Comparison of ENCODE assay signal across 12 cellular contexts in the genomic region with DNA sequence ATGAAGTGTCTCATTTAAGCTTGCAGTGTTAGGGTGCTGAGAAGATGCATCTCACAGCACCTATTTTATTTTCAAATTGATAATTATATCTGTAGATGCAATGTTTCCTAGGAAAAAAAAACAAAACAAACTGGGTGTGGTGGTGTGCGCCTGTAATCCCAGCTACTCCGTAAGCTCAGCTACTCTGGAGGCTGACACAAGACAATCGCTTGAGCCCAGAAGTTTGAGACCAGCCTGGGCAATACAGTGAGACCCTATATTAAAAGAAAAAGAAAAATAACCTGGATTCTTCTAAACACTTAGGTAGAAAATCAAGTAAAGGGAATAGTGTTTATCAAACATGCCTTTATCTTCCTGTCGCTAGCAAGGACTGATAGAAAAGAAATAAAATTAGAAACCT. TPM values are rescaled to one million over a fixed set of nuclear protein-coding genes. Genes with fewer than 3 reads are reported as not detected.
A peak's percentile ranks its signal among the peaks of the same experiment; 100 is the strongest.
DNase-seq lines count a peak whose midpoint lies in the region; ATAC-seq and TF ChIP-seq lines count a peak whose summit lies in the region.
"Had no signal": no experiment of that assay in that cellular context is flagged by ENCODE, and none has a peak within 500 bp of the region (broad histone marks: within the 10 kb centered on the region; RNA-seq: fewer than 3 reads in every experiment).

No MANE protein-coding gene starts in this region.

- no peak for ATAC-seq in natural killer cell treated with Interleukin-12 subunit alpha and Interleukin-12 subunit beta and Interleukin-15 and Interleukin-18, amount 100 ng/mL, for 72 hours

- H3K36me3 Mint-ChIP-seq in natural killer cell treated with Interleukin-12 subunit alpha and Interleukin-12 subunit beta and Interleukin-15 and Interleukin-18, amount 100 ng/mL, for 72 hours, result no peaks in the 10 kb centered on the region

- TF ChIP-seq POLR2A in NB4 (IDR thresholded peaks at IDR 0.05; ENCODE audit: extremely low read depth, insufficient read length) (no peak), ovary (IDR thresholded peaks at IDR 0.05) (no peak)

- TF ChIP-seq EP300 in ovary (IDR thresholded peaks at IDR 0.05), result no peak

- no peaks in the 10 kb centered on the region for H4K20me1 ChIP-seq in BLaER1

- 50 to 62% (median 52%) methylated on average over 4 of the region's 4 CpGs for WGBS in ovary, 3 donors

- H3K4me3 ChIP-seq in BLaER1 (peak overlapping the region; percentile 100), NB4 (ENCODE audit: low read depth, low read length) (peak overlapping the region; percentile 80), endocrine pancreas (ENCODE audit: control insufficient read depth, insufficient read depth, low read length) (peak overlapping the region; percentile 86), ovary (peak overlapping the region; percentile 92)
- H3K4me3 ChIP-seq: lung had no signal

- no peaks in the 10 kb centered on the region for H3K9me3 Mint-ChIP-seq in natural killer cell treated with Interleukin-12 subunit alpha and Interleukin-12 subunit beta and Interleukin-15 and Interleukin-18, amount 100 ng/mL, for 72 hours

- intact Hi-C loops in ovary (cut with DNase I), result no loop called here

- H3K4me3 Mint-ChIP-seq in natural killer cell treated with Interleukin-12 subunit alpha and Interleukin-12 subunit beta and Interleukin-15 and Interleukin-18, amount 100 ng/mL, for 72 hours, result no peak overlapping the region

- H3K36me3 ChIP-seq in BLaER1 (no peaks in the 10 kb centered on the region), endocrine pancreas (ENCODE audit: control insufficient read depth, insufficient read depth, low read length) (no peaks in the 10 kb centered on the region), ovary (no peaks in the 10 kb centered on the region)

- H3K9ac ChIP-seq in BLaER1, result peak overlapping the region; percentile 31
- H3K9ac ChIP-seq in endocrine pancreas (ENCODE audit: control insufficient read depth, insufficient read depth, low read length), result no peak overlapping the region

- H3K27me3 ChIP-seq in BLaER1, result no peaks in the 10 kb centered on the region
- H3K27me3 ChIP-seq in endocrine pancreas (ENCODE audit: control insufficient read depth, insufficient read depth, low read length), result no peaks in the 10 kb centered on the region
- no peaks in the 10 kb centered on the region for H3K27me3 ChIP-seq in ovary

- peaks cover 13 to 18% of the 10 kb centered on the region in 2 donors for H3K4me1 Mint-ChIP-seq in natural killer cell treated with Interleukin-12 subunit alpha and Interleukin-12 subunit beta and Interleukin-15 and Interleukin-18, amount 100 ng/mL, for 72 hours (ENCODE audit: low read depth in 2 of 2)

- H3K9me3 ChIP-seq in BLaER1 (no peaks in the 10 kb centered on the region), endocrine pancreas (ENCODE audit: control insufficient read depth, low read length) (no peaks in the 10 kb centered on the region), ovary (no peaks in the 10 kb centered on the region)

- peak overlapping the region; percentile 91 for H3K4me2 ChIP-seq in BLaER1

- no peaks in the 10 kb centered on the region for H3K27me3 Mint-ChIP-seq in natural killer cell treated with Interleukin-12 subunit alpha and Interleukin-12 subunit beta and Interleukin-15 and Interleukin-18, amount 100 ng/mL, for 72 hours

- H3K27ac ChIP-seq in BLaER1, result no peak overlapping the region
- H3K27ac ChIP-seq in ovary, result no peak overlapping the region

- TF ChIP-seq CTCF in NB4 (IDR thresholded peaks at IDR 0.05; ENCODE audit: low read depth, low read length), result no peak
- no peak for TF ChIP-seq CTCF in ovary (IDR thresholded peaks at IDR 0.05)

- peak overlapping the region in 1 of 2 donors; percentile 84 for H3K27ac Mint-ChIP-seq in natural killer cell treated with Interleukin-12 subunit alpha and Interleukin-12 subunit beta and Interleukin-15 and Interleukin-18, amount 100 ng/mL, for 72 hours

- H3K4me1 ChIP-seq in BLaER1 (peaks cover 49% of the 10 kb centered on the region), endocrine pancreas (ENCODE audit: control insufficient read depth, insufficient read depth, low read length) (peaks cover 12% of the 10 kb centered on the region), ovary (ENCODE audit: insufficient read depth) (peaks cover 9% of the 10 kb centered on the region)

- DNase-seq in NB4 (ENCODE audit: low read depth) (no peak), ovary (no peak), 8988T (no peak), hippocampal formation (lab: John Stamatoyannopoulos, UW) (no peak)
- DNase-seq in natural killer cell treated with Interleukin-12 subunit alpha and Interleukin-12 subunit beta and Interleukin-15 and Interleukin-18, amount 100 ng/mL, for 72 hours (ENCODE audit: low spot score), result no peak
- no peak for DNase-seq in stimulated activated CD4-positive, alpha-beta T cell treated with anti-CD3 and anti-CD28 coated beads, Interleukin-2, amount 100 ng/mL, for 24 hours
- DNase-seq: activated CD4-positive, alpha-beta T cell treated with anti-CD3 and anti-CD28 coated beads for 4 hours; dermis blood vessel endothelial cell; NCI-H2081 had no signal

RNA-seq across cellular contexts. Expression of gene MINDY2, which starts 1.9 kb away (rescaled TPM):
- 10 to 100 TPM; 13.0 to 32.6 (median 18.1) TPM for total RNA-seq in ovary
- 10 to 100 TPM in 1 of 2 donors, 1 to 10 TPM in 1; 5.7 to 10.0 TPM for polyA plus RNA-seq in ovary
- total RNA-seq in natural killer cell treated with Interleukin-12 subunit alpha and Interleukin-12 subunit beta and Interleukin-15 and Interleukin-18, amount 100 ng/mL, for 72 hours, result 10 to 100 TPM; 11.9 to 15.1 TPM

RNA-seq across cellular contexts. Expression of gene ADAM10, which starts 23.5 kb away (rescaled TPM):
- total RNA-seq in ovary, result 10 to 100 TPM; 34.3 to 86.4 (median 70.4) TPM
- polyA plus RNA-seq in ovary, result 10 to 100 TPM; 23.2 to 60.2 TPM
- 100 to 1,000 TPM in 1 of 2 donors, 10 to 100 TPM in 1; 89.9 to 122 TPM for total RNA-seq in natural killer cell treated with Interleukin-12 subunit alpha and Interleukin-12 subunit beta and Interleukin-15 and Interleukin-18, amount 100 ng/mL, for 72 hours
